8 cellular contexts compared by ENCODE assay signal in genomic region chr19:57527136-57527881, GRCh38. TPM values are rescaled to one million over a fixed set of nuclear protein-coding genes. Genes with fewer than 3 reads are reported as not detected.
DNase-seq lines count a peak whose midpoint lies in the region; ATAC-seq and TF ChIP-seq lines count a peak whose summit lies in the region.

Gene ZNF549 (plus strand): TSS chr19:57527356. CDS start chr19:57527574, 218 bp downstream.

- peak within 1 kb of the TSS; percentile 97 for H3K4me2 ChIP-seq in DND-41 (ENCODE audit: insufficient read depth, low read length)

- H3K27me3 ChIP-seq in DND-41 (ENCODE audit: insufficient read depth, low read length, poor library complexity) (no peaks in the 10 kb centered on the region), gastroesophageal sphincter (no peaks in the 10 kb centered on the region), neuron (ENCODE audit: insufficient read depth, low read length) (no peaks in the 10 kb centered on the region), stomach smooth muscle (ENCODE audit: control insufficient read depth in 1 of 2, insufficient read depth in 2 of 2, low read length in 2 of 2) (no peaks in the 10 kb centered on the region)

- H3K9me3 ChIP-seq in DND-41 (ENCODE audit: insufficient read depth, low read length, severe bottlenecking) (peaks cover 18% of the 10 kb centered on the region), gastroesophageal sphincter (peaks cover 0 to 24% (median 0%) of the 10 kb centered on the region in 3 donors), neuron (ENCODE audit: low read length) (peaks cover 9% of the 10 kb centered on the region), stomach smooth muscle (ENCODE audit: control insufficient read depth in 2 of 2, low read length in 2 of 2) (peaks cover 3 to 11% of the 10 kb centered on the region in 2 donors)

- H3K4me3 ChIP-seq in DND-41 (ENCODE audit: low read depth in 1 of 2, low read length in 2 of 2) (peak within 1 kb of the TSS; percentile 79 to 90), gastroesophageal sphincter (peak within 1 kb of the TSS; percentile 86 to 90), neuron (ENCODE audit: low read length) (peak within 1 kb of the TSS; percentile 95), stomach smooth muscle (ENCODE audit: low read length in 2 of 2) (peak within 1 kb of the TSS; percentile 93 to 98)

- TF ChIP-seq EP300 in gastroesophageal sphincter (IDR thresholded peaks at IDR 0.05): no peak

- ATAC-seq in DND-41 (ENCODE audit: insufficient read depth, low read depth): peak; percentile 100
- ATAC-seq in GM21786 (IDR thresholded peaks at IDR 0.05; ENCODE audit: unreplicated experiment): peak; percentile 97
- ATAC-seq in gastroesophageal sphincter: peak; percentile 100

- no peaks in the 10 kb centered on the region for H4K20me1 ChIP-seq in DND-41 (ENCODE audit: insufficient read depth, low read length)

- peak within 1 kb of the TSS; percentile 69 for H3K27ac ChIP-seq in DND-41 (ENCODE audit: low read length)
- peak within 1 kb of the TSS; percentile 51 to 89 (median 87) for H3K27ac ChIP-seq in gastroesophageal sphincter
- peak within 1 kb of the TSS; percentile 67 for H3K27ac ChIP-seq in stomach smooth muscle (ENCODE audit: low read length)

- WGBS in gastroesophageal sphincter (ENCODE audit: low coverage in 1 of 2), 2 donors: 0 to 8% methylated on average over 1 to 14 of the region's 64 CpGs

- peaks cover 26% of the 10 kb centered on the region for H3K36me3 ChIP-seq in DND-41 (ENCODE audit: insufficient read depth, low read length)
- H3K36me3 ChIP-seq in gastroesophageal sphincter: peaks cover 0 to 19% of the 10 kb centered on the region in 2 donors
- peaks cover 15% of the 10 kb centered on the region for H3K36me3 ChIP-seq in neuron (ENCODE audit: insufficient read depth, low read length)
- peaks cover 7 to 12% of the 10 kb centered on the region in 2 donors for H3K36me3 ChIP-seq in stomach smooth muscle (ENCODE audit: control insufficient read depth in 2 of 2, insufficient read depth in 2 of 2, low read length in 2 of 2)

- H3K4me1 ChIP-seq in DND-41 (ENCODE audit: insufficient read depth, low read length): peaks cover 23% of the 10 kb centered on the region
- peaks cover 5 to 18% (median 6%) of the 10 kb centered on the region in 3 donors for H3K4me1 ChIP-seq in gastroesophageal sphincter
- peaks cover 9% of the 10 kb centered on the region for H3K4me1 ChIP-seq in neuron (ENCODE audit: insufficient read depth, low read length)
- H3K4me1 ChIP-seq in stomach smooth muscle (ENCODE audit: control insufficient read depth, insufficient read depth, low read length): peaks cover 13% of the 10 kb centered on the region

- H3K79me2 ChIP-seq in DND-41 (ENCODE audit: insufficient read depth, low read length): peaks cover 45% of the 10 kb centered on the region

- TF ChIP-seq CTCF in DND-41 (IDR thresholded peaks at IDR 0.05; ENCODE audit: borderline replicate concordance, extremely low read depth, low read length, poor library complexity, severe bottlenecking): no peak
- peak in 1 of 4 experiments; percentile 32 for TF ChIP-seq CTCF in gastroesophageal sphincter (IDR thresholded peaks at IDR 0.05)

- peak within 1 kb of the TSS; percentile 97 for H2AFZ ChIP-seq in DND-41 (ENCODE audit: low read depth, low read length)
- H2AFZ ChIP-seq in neuron (ENCODE audit: low read depth, low read length): peak within 1 kb of the TSS; percentile 56

- peak in 1 of 2 donors; percentile 16 for TF ChIP-seq POLR2A in gastroesophageal sphincter (IDR thresholded peaks at IDR 0.05)

- H3K9ac ChIP-seq in DND-41 (ENCODE audit: low read depth, low read length) (peak within 1 kb of the TSS; percentile 77), stomach smooth muscle (ENCODE audit: low read length in 2 of 2) (peak within 1 kb of the TSS; percentile 93 to 94)

- DNase-seq in DND-41 (peak; percentile 92), LHCN-M2 (ENCODE audit: low read depth) (peak; percentile 90), SIG-M5 (lab: John Stamatoyannopoulos, UW) (peak; percentile 35)
- peak; percentile 84 for DNase-seq in activated gamma-delta T cell treated with anti-CD3 and anti-CD28 coated beads, Interleukin-2, amount 50 U/mL, for 16 hours (ENCODE audit: low read depth)

RNA-seq across cellular contexts. Expression of gene ZNF549, which starts in this region (rescaled TPM):
- total RNA-seq in LHCN-M2 (2014; rRNA removed): 5.9 and 6.0 TPM in 2 replicates
- polyA plus RNA-seq in LHCN-M2 (2012): 2.6 TPM
- total RNA-seq in gastroesophageal sphincter: 1 to 10 TPM; 5.4 to 9.3 (median 5.7) TPM

Comparison
In these comparisons a context has a peak if more than half of its experiments do, and no peak if none do; other contexts are left out.
1. Peak in every context shown above with its lines: DNase-seq, ATAC-seq, H3K4me3 ChIP-seq and H3K27ac ChIP-seq.
2. DNase-seq: peak in every context shown above with its lines; median percentile 92 in DND-41; 90 in LHCN-M2; 84 in activated gamma-delta T cell treated with anti-CD3 and anti-CD28 coated beads, Interleukin-2, amount 50 U/mL, for 16 hours; 35 in SIG-M5.